ENCODE assay signal across 25 cellular contexts in genomic region chrX:145953628-145954027, GRCh38.
"Had no signal": no experiment of that assay in that cellular context is flagged by ENCODE, and none has a peak within 500 bp of the region (broad histone marks: within the 10 kb centered on the region; RNA-seq: fewer than 3 reads in every experiment).

No MANE protein-coding gene starts in this region.

- H3K9me3 ChIP-seq: esophagus squamous epithelium, gastrocnemius medialis, left ventricle myocardium inferior, lower lobe of right lung, mucosa of descending colon had no signal

- H3K27ac Mint-ChIP-seq: mesothelial cell of epicardium had no signal

- H3K4me3 ChIP-seq: coronary artery, dorsolateral prefrontal cortex, esophagus squamous epithelium, gastrocnemius medialis, heart right ventricle, left ventricle myocardium inferior, lower lobe of right lung, mucosa of descending colon had no signal

- H3K4me1 ChIP-seq: esophagus squamous epithelium, gastrocnemius medialis, heart right ventricle, left ventricle myocardium inferior, lower lobe of right lung had no signal

- H3K36me3 Mint-ChIP-seq: mesothelial cell of epicardium, naive B cell had no signal

- FAIRE-seq: islet of Langerhans, keratinocyte had no signal

- H3K4me1 Mint-ChIP-seq: mesothelial cell of epicardium, naive B cell had no signal

- H3K27me3 Mint-ChIP-seq: naive B cell had no signal

- H3K36me3 ChIP-seq: esophagus squamous epithelium, gastrocnemius medialis, heart right ventricle, left ventricle myocardium inferior, lower lobe of right lung had no signal

- ATAC-seq: esophagus mucosa, gastrocnemius medialis, heart right ventricle, left cardiac atrium, lower lobe of right lung, mucosa of descending colon had no signal

- DNase-seq: dermis blood vessel endothelial cell; dorsolateral prefrontal cortex; effector CD4-positive, alpha-beta T cell; effector memory CD4-positive, alpha-beta T cell; erythroblast; esophagus squamous epithelium; foreskin fibroblast; foreskin melanocyte; gastrocnemius medialis; glutamatergic neuron; head of caudate nucleus; heart right ventricle; hippocampal formation; left cardiac atrium; left ventricle myocardium inferior; lower lobe of right lung; mesenchymal stem cell; mucosa of descending colon; naive B cell had no signal

- H3K27me3 ChIP-seq: esophagus squamous epithelium, gastrocnemius medialis, heart right ventricle had no signal

- H3K27ac ChIP-seq: coronary artery, dorsolateral prefrontal cortex, epithelial cell of prostate, esophagus squamous epithelium, gastrocnemius medialis, heart right ventricle, left ventricle myocardium inferior, lower lobe of right lung had no signal

- H3K4me3 Mint-ChIP-seq: mesothelial cell of epicardium, naive B cell had no signal
